8 cellular contexts compared by ENCODE assay signal in the genomic region with DNA sequence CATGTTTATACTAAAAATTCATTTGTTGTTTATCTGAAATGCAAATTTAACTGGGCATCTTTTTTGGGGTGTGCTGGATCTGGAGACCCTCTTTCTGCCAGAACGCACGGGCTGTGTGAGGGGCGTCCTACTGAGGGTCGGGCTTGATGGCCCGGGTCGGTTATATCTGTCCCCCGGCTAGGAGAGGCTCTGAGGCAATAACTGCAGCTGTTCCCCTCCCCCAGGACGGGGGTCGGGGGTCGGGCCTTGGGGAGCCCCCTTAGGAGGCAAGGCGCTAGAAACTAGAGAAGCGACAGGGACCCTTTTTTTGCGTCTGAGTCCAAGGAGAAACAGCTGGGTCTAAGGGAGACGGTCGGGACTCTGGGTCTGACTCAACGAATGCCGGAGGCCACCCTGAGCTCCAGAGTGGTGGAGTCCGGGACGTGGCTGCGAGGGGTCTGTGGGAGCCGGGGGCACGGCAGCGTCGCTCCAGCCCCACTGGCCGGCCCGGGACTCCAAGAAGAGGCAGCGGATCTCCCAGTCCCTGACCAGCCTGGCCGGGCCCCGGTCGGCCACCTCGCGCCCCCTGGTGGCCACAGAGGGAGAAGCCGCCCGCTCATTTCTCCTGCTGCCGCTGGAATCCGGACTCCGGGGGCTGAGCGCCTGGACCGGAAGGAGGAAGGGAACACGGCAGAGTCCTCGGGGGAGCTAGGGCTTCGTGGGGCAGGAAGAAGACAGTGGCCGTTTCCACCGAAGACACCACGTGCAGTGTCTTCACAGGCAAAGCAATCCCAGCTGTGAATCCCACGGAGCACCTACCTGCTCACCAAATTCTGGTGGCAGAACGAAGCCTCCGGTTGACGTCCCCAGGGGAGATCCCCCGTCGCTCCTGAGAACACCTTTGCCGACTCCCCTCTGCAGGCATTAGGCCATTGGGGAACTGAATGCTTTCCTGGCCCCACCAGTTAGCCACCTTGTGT. TPM values are rescaled to one million over a fixed set of nuclear protein-coding genes. Genes with fewer than 3 reads are reported as not detected.
DNase-seq lines count a peak whose midpoint lies in the region; ATAC-seq, FAIRE-seq and TF ChIP-seq lines count a peak whose summit lies in the region.

No MANE protein-coding gene starts in this region.

- peak overlapping the region; percentile 60 for H3K9ac ChIP-seq in keratinocyte (ENCODE audit: control insufficient read depth, extremely low read depth, insufficient read depth, low read length)

- no peaks in the 10 kb centered on the region for H3K9me1 ChIP-seq in keratinocyte (ENCODE audit: control insufficient read depth, extremely low read depth, insufficient read depth, low read length)

- peak overlapping the region; percentile 100 for H2AFZ ChIP-seq in keratinocyte (ENCODE audit: control insufficient read depth, low read length)

- H3K27ac ChIP-seq in keratinocyte (ENCODE audit: control insufficient read depth, insufficient read depth, low read length): no peak overlapping the region

- peaks cover 6% of the 10 kb centered on the region for H3K4me1 ChIP-seq in keratinocyte (ENCODE audit: control insufficient read depth, extremely low read depth, insufficient read depth, low read length)

- FAIRE-seq in keratinocyte (lab: Jason Lieb, UNC): no peak

- ATAC-seq in HG02870 (IDR thresholded peaks at IDR 0.05; ENCODE audit: unreplicated experiment) (peak; percentile 70), GM21381 (IDR thresholded peaks at IDR 0.05; ENCODE audit: unreplicated experiment) (no peak)

- peak overlapping the region; percentile 99 for H3K4me2 ChIP-seq in keratinocyte (ENCODE audit: control insufficient read depth, extremely low read depth, insufficient read depth, low read depth, low read length)

- no peaks in the 10 kb centered on the region for H3K9me3 ChIP-seq in keratinocyte (ENCODE audit: control insufficient read depth, low read depth, low read length)

- H3K36me3 ChIP-seq in keratinocyte (ENCODE audit: control insufficient read depth in 2 of 2, extremely low read depth in 1 of 2, insufficient read depth in 2 of 2, low read length in 2 of 2): no peaks in the 10 kb centered on the region

- dilution Hi-C loops in keratinocyte (cut with MboI; ENCODE audit: extremely low pct_ligation_motif_present, low sequenced_read_pairs): no loop called here

- no peaks in the 10 kb centered on the region for H4K20me1 ChIP-seq in keratinocyte (ENCODE audit: control insufficient read depth, extremely low read depth, insufficient read depth, low read length)

- H3K79me2 ChIP-seq in keratinocyte (ENCODE audit: control insufficient read depth, insufficient read depth, low read length): no peaks in the 10 kb centered on the region

- H3K4me3 ChIP-seq in GM08714 (ENCODE audit: low read length) (peak overlapping the region; percentile 34; the same call in 1 of the 2 replicates), keratinocyte (ENCODE audit: control insufficient read depth in 2 of 3, extremely low read depth in 1 of 3, insufficient read depth in 2 of 3, low read depth in 1 of 3, low read length in 3 of 3) (peak overlapping the region; percentile 31 to 77 (median 67))

- peaks cover 13% of the 10 kb centered on the region for H3K27me3 ChIP-seq in keratinocyte (ENCODE audit: control insufficient read depth, extremely low read depth, insufficient read depth, low read length)

- peak; percentile 85 for DNase-seq in NCI-H2196 (lab: John Stamatoyannopoulos, UW; ENCODE audit: unreplicated experiment)
- DNase-seq in activated CD4-positive, CD25-positive, alpha-beta regulatory T cell (lab: John Stamatoyannopoulos, UW): peak; percentile 49 to 71 (median 60)
- DNase-seq in central memory CD4-positive, alpha-beta T cell: peak; percentile 71
- peak; percentile 9 for DNase-seq in keratinocyte (ENCODE audit: low read depth, low spot score)
- DNase-seq in stimulated activated CD4-positive, alpha-beta T cell treated with anti-CD3 and anti-CD28 coated beads, Interleukin-12 subunit alpha, Interleukin-12 subunit beta, amount 100 ng/mL, for 4 hours: peak; percentile 78

- peak; percentile 73 to 98 (median 79) for TF ChIP-seq CTCF in keratinocyte (optimal IDR thresholded peaks at IDR 0.05 in 1 of 3, IDR thresholded peaks at IDR 0.05 in 1 of 3, conservative IDR thresholded peaks at IDR 0.05 in 1 of 3; ENCODE audit: extremely low read depth in 1 of 3, insufficient read depth in 2 of 3, low read length in 3 of 3)

RNA-seq across cellular contexts. Expression of gene SCML4, which starts 24.0 kb away (rescaled TPM):
- polyA plus RNA-seq in keratinocyte: not detected in 3 replicates
- polyA plus RNA-seq in keratinocyte (2011; ENCODE audit: low read depth): not detected
- not detected in 2 replicates for polyA plus RNA-seq in keratinocyte (2011; cell fraction: cytosol; rRNA removed)
- polyA plus RNA-seq in keratinocyte (2011; cell fraction: nucleus; rRNA removed): not detected in 2 replicates
- not detected in 2 replicates for polyA plus RNA-seq in keratinocyte (2012; ENCODE audit: low replicate concordance)
- not detected in 3 replicates for polyA minus RNA-seq in keratinocyte
- polyA minus RNA-seq in keratinocyte (2011; cell fraction: cytosol; rRNA and poly(A)+ RNA removed): not detected
- not detected in 2 replicates for polyA minus RNA-seq in keratinocyte (2011; cell fraction: nucleus; rRNA and poly(A)+ RNA removed)

Comparison
In these comparisons a context has a peak if more than half of its experiments do, and no peak if none do; other contexts are left out.
1. DNase-seq: peak in every context shown above with its lines; median percentile 85 in NCI-H2196; 78 in stimulated activated CD4-positive, alpha-beta T cell treated with anti-CD3 and anti-CD28 coated beads, Interleukin-12 subunit alpha, Interleukin-12 subunit beta, amount 100 ng/mL, for 4 hours; 71 in central memory CD4-positive, alpha-beta T cell; 60 in activated CD4-positive, CD25-positive, alpha-beta regulatory T cell; 9 in keratinocyte.